Comparison of ENCODE assay signal across 8 cellular contexts in the genomic region with DNA sequence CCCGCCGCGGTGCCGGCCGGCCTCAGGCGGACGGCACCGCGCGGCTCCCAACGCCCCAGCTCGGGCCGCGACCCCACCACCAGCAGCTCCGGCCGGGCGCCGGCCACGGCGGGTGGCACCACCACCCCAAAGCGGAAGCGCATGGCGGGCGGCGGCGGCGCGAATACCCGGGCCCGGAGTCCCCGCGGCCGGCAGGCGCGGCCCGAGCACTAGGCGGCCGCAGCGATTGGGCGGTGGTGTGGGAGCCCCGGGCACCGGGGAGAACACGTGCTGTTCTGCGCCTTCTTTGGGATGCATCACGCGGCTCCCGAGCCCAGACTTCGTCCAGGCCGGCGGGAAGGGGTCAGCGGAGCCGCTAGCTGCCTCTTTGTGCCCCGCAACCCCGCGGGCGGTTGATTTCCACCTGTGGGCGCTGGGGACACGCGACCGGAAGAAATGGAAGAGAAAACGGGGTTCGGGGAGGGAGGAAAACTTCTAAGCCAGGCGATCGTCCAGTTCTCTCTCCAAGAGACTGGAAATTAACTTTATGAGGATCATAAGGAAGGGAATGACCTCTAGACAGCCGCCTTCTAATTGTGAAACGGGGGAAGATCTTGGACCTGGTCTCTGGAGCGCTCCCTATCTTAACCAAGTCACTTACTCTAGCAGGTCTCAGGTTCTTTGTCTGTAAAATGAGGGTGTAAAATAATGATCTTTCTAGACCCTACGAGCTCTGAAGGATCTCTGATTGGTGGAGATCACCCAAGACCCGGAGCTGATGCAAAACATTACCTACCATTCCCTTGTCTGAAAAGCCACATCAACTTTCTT. TPM values are rescaled to one million over a fixed set of nuclear protein-coding genes. Genes with fewer than 3 reads are reported as not detected.
DNase-seq lines count a peak whose midpoint lies in the region; ATAC-seq and TF ChIP-seq lines count a peak whose summit lies in the region.

A gene (minus strand): TSS at position 165 of the 810 bp plus-strand sequence. CDS start 22 bp downstream, at position 143.

- H3K27ac ChIP-seq in SJCRH30: peak within 1 kb of the TSS; percentile 87
- peak within 1 kb of the TSS; percentile 95 to 98 for H3K27ac ChIP-seq in thoracic aorta

- DNase-seq in ELR (ENCODE audit: low read depth) (peak; percentile 89), KG1 (lab: John Stamatoyannopoulos, UW) (peak; percentile 78), SJCRH30 (peak; percentile 63 to 66), germinal center (ENCODE audit: low spot score) (peak; percentile 81), occipital lobe (lab: John Stamatoyannopoulos, UW) (peak; percentile 82), thoracic aorta (ENCODE audit: low spot score) (peak; percentile 38)
- DNase-seq in activated naive CD4-positive, alpha-beta T cell treated with Interleukin-2 at 50 U/mL for 16 hours: peak; percentile 62

- peak; percentile 64 for ATAC-seq in GM21737 (IDR thresholded peaks at IDR 0.05; ENCODE audit: unreplicated experiment)
- ATAC-seq in thoracic aorta (ENCODE audit: insufficient number of reproducible peaks, low FRiP score, low read depth): peak; percentile 84

- H3K4me3 ChIP-seq in SJCRH30 (peak within 1 kb of the TSS; percentile 78), thoracic aorta (peak within 1 kb of the TSS; percentile 82)

- H3K9me3 ChIP-seq in SJCRH30 (replicated peaks) (no peaks in the 10 kb centered on the region), thoracic aorta (no peaks in the 10 kb centered on the region)

- H3K27me3 ChIP-seq in SJCRH30 (no peaks in the 10 kb centered on the region), thoracic aorta (replicated peaks; ENCODE audit: insufficient read depth) (no peaks in the 10 kb centered on the region)

- H3K4me1 ChIP-seq in SJCRH30 (no peaks in the 10 kb centered on the region), thoracic aorta (ENCODE audit: control insufficient read depth in 1 of 2, low read depth in 2 of 2) (peaks cover 15 to 35% of the 10 kb centered on the region in 2 donors)

- TF ChIP-seq CTCF in thoracic aorta (IDR thresholded peaks at IDR 0.05): no peak

- H3K36me3 ChIP-seq in SJCRH30 (no peaks in the 10 kb centered on the region), thoracic aorta (no peaks in the 10 kb centered on the region)

RNA-seq across cellular contexts. Expression of the gene that starts here (rescaled TPM):
- 2.4 and 3.1 TPM in 2 replicates for total RNA-seq in SJCRH30 (2014; rRNA removed; shearing (Covaris generic))
- total RNA-seq in occipital lobe: 18.6 TPM
- total RNA-seq in thoracic aorta: 10 to 100 TPM; 26.5 to 45.4 TPM

Comparison
In these comparisons a context has a peak if more than half of its experiments do, and no peak if none do; other contexts are left out.
1. Peak in every context shown above with its lines: DNase-seq, ATAC-seq, H3K4me3 ChIP-seq and H3K27ac ChIP-seq.
2. DNase-seq: peak in every context shown above with its lines; median percentile 89 in ELR; 82 in occipital lobe; 81 in germinal center; 78 in KG1; 64 in SJCRH30; 62 in activated naive CD4-positive, alpha-beta T cell treated with Interleukin-2 at 50 U/mL for 16 hours; 38 in thoracic aorta.